29 cellular contexts compared by ENCODE assay signal in the genomic region with DNA sequence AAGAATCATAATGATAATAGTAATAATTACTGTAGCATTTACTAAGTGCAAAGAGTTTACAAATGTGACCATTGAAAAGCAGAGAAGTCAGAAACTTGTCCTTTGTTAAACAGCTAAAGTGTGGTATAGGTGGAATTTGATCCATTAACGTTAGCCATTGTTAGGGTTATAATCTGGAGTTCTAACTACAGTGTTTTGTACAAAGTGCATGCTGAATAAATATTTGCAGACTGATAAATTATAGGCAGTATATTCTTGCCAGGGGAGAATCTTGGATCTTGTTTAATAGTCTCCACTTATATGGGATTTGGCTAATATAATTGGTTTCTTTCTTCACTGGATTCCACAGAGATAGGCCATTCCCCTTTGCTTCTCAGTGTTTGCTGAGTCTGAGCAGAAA. TPM values are rescaled to one million over a fixed set of nuclear protein-coding genes. Genes with fewer than 3 reads are reported as not detected.
"Had no signal": no experiment of that assay in that cellular context is flagged by ENCODE, and none has a peak within 500 bp of the region (broad histone marks: within the 10 kb centered on the region; RNA-seq: fewer than 3 reads in every experiment).

No MANE protein-coding gene starts in this region.

- H3K4me2 ChIP-seq: SK-N-SH had no signal

- H3K4me3 ChIP-seq: cardiac muscle cell, SJCRH30 had no signal

- H3K36me3 ChIP-seq: brain microvascular endothelial cell, cardiac muscle cell, SJCRH30 had no signal

- H3K9ac ChIP-seq: SK-N-SH had no signal

- DNase-seq: activated CD4-positive, alpha-beta T cell treated with anti-CD3 and anti-CD28 coated beads for 4 hours; activated CD8-positive, alpha-beta memory T cell treated with anti-CD3 and anti-CD28 coated beads, Interleukin-2, amount 50 U/mL, for 4 hours; activated CD8-positive, alpha-beta T cell treated with anti-CD3 and anti-CD28 coated beads for 36 hours; activated gamma-delta T cell treated with Interleukin-2 at 50 U/mL for 16 hours; activated naive CD4-positive, alpha-beta T cell treated with anti-CD3 and anti-CD28 coated beads, Interleukin-2, amount 10 ng/mL, durations not matched to agents 7 days and 5 days; activated naive CD8-positive, alpha-beta T cell treated with anti-CD3 and anti-CD28 coated beads for 36 hours; activated T-cell treated with anti-CD3 and anti-CD28 coated beads, Interleukin-2, amount 50 U/mL, for 72 hours; brain microvascular endothelial cell; Karpas-422; MM.1S; NCI-H146; NCI-H187 treated with DMSO at 0.1 percent for 48 hours; NCI-H2081 treated with DMSO at 0.1 percent for 48 hours; NCI-H2171; NCI-H2227 treated with DMSO at 0.1 percent for 48 hours; NCI-H510A; NCI-H526 treated with DMSO at 0.1 percent for 48 hours; NK-92 treated with Interleukin-12 subunit alpha and Interleukin-12 subunit beta, amount 100 ng/mL, for 24 hours; OCI-M1; RPMI8226; SJCRH30; SK-N-SH; T-helper 1 cell had no signal

- ATAC-seq: activated CD4-positive, CD25-positive, alpha-beta regulatory T cell treated with anti-CD3 and anti-CD28 coated beads, Interleukin-2, amount 50 U/mL, for 24 hours; activated CD8-positive, alpha-beta T cell treated with anti-CD3 and anti-CD28 coated beads for 36 hours; activated T-cell treated with anti-CD3 and anti-CD28 coated beads, Interleukin-2, amount 50 U/mL, for 72 hours; Panc1; Right ventricle myocardium inferior had no signal

- H3K4me1 ChIP-seq: SJCRH30 had no signal

- H3K27ac ChIP-seq: brain microvascular endothelial cell, cardiac muscle cell, SJCRH30 had no signal

- H3K9me3 ChIP-seq: SJCRH30, SK-N-SH had no signal

- H3K27me3 ChIP-seq: brain microvascular endothelial cell, cardiac muscle cell, SJCRH30 had no signal

RNA-seq across cellular contexts. Expression of gene ATP10B, which starts 51.6 kb away (rescaled TPM):
- total RNA-seq: activated CD8-positive, alpha-beta T cell treated with anti-CD3 and anti-CD28 coated beads for 36 hours; activated naive CD8-positive, alpha-beta T cell treated with anti-CD3 and anti-CD28 coated beads for 36 hours; activated T-cell treated with anti-CD3 and anti-CD28 coated beads, Interleukin-2, amount 50 U/mL, for 72 hours; activated T-helper 2 cell treated with anti-CD3 and anti-CD28 coated beads, Interferon-gamma antibody, Interleukin-2, Interleukin-4, amounts not matched to agents 10 μg/mL and 5 μg/mL and 100 μg/mL, durations not matched to agents 14 hours and 24 hours and 36 hours; Right ventricle myocardium inferior; SJCRH30; T-helper 2 cell treated with Interferon-gamma antibody and Interleukin-4, amounts not matched to agents 100 ng/mL and 5 ng/mL, for 36 hours had no signal
- polyA plus RNA-seq: cardiac muscle cell, SK-N-SH had no signal
